ENCODE assay signal across 1 cellular context in the genomic region with DNA sequence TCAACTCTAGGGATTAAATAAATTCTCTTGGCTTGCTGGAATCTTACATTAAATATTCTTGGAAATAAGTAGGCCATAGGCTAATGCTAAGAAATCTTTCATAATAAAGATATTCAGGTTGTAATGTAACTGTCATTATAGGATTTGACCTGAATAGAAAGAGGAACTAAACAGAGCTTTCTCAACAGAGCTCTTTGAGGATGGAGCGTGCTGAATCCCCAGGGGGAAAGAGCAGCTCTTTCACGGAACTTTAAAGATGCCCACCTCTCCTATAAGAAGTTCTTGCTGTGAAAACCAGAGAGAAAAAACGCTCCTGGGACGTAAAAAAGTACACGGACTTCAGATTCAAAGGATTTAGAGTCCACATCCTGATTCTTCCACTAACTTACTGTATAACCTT.
TF ChIP-seq lines count a peak whose summit lies in the region.

No MANE protein-coding gene starts in this region.

TF ChIP-seq in GM12878, 131 proteins besides CTCF, POLR2A, EP300 and RAD21 (continued from another document):
- TF ChIP-seq, protein P1, sequence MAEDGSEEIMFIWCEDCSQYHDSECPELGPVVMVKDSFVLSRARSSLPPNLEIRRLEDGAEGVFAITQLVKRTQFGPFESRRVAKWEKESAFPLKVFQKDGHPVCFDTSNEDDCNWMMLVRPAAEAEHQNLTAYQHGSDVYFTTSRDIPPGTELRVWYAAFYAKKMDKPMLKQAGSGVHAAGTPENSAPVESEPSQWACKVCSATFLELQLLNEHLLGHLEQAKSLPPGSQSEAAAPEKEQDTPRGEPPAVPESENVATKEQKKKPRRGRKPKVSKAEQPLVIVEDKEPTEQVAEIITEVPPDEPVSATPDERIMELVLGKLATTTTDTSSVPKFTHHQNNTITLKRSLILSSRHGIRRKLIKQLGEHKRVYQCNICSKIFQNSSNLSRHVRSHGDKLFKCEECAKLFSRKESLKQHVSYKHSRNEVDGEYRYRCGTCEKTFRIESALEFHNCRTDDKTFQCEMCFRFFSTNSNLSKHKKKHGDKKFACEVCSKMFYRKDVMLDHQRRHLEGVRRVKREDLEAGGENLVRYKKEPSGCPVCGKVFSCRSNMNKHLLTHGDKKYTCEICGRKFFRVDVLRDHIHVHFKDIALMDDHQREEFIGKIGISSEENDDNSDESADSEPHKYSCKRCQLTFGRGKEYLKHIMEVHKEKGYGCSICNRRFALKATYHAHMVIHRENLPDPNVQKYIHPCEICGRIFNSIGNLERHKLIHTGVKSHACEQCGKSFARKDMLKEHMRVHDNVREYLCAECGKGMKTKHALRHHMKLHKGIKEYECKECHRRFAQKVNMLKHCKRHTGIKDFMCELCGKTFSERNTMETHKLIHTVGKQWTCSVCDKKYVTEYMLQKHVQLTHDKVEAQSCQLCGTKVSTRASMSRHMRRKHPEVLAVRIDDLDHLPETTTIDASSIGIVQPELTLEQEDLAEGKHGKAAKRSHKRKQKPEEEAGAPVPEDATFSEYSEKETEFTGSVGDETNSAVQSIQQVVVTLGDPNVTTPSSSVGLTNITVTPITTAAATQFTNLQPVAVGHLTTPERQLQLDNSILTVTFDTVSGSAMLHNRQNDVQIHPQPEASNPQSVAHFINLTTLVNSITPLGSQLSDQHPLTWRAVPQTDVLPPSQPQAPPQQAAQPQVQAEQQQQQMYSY (CRISPR knock-in tag; IDR thresholded peaks at IDR 0.05), result no peak
- TF ChIP-seq, protein P2, sequence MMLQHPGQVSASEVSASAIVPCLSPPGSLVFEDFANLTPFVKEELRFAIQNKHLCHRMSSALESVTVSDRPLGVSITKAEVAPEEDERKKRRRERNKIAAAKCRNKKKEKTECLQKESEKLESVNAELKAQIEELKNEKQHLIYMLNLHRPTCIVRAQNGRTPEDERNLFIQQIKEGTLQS (IDR thresholded peaks at IDR 0.05; ENCODE audit: borderline replicate concordance, extremely low read depth, low read depth, low read length), result no peak
- no peak for TF ChIP-seq HDAC2 (IDR thresholded peaks at IDR 0.05)
- no peak for TF ChIP-seq RB1 (IDR thresholded peaks at IDR 0.05; ENCODE audit: borderline replicate concordance)
- TF ChIP-seq, protein P3, sequence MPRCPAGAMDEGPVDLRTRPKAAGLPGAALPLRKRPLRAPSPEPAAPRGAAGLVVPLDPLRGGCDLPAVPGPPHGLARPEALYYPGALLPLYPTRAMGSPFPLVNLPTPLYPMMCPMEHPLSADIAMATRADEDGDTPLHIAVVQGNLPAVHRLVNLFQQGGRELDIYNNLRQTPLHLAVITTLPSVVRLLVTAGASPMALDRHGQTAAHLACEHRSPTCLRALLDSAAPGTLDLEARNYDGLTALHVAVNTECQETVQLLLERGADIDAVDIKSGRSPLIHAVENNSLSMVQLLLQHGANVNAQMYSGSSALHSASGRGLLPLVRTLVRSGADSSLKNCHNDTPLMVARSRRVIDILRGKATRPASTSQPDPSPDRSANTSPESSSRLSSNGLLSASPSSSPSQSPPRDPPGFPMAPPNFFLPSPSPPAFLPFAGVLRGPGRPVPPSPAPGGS (IDR thresholded peaks at IDR 0.05; ENCODE audit: borderline replicate concordance, insufficient read depth, low read depth, low read length, poor library complexity, severe bottlenecking), result no peak
- TF ChIP-seq SREBF2 (IDR thresholded peaks at IDR 0.05; ENCODE audit: low read length), result no peak
- no peak for TF ChIP-seq NR2F1 (conservative IDR thresholded peaks at IDR 0.05)
- TF ChIP-seq, protein P4, sequence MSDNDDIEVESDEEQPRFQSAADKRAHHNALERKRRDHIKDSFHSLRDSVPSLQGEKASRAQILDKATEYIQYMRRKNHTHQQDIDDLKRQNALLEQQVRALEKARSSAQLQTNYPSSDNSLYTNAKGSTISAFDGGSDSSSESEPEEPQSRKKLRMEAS (IDR thresholded peaks at IDR 0.05; ENCODE audit: low read depth, low read length), result no peak
